In genomic region chr10:129415261-129416135, GRCh38 we compare ENCODE assay signal across 27 cellular contexts. TPM values are rescaled to one million over a fixed set of nuclear protein-coding genes. Genes with fewer than 3 reads are reported as not detected.
A peak's percentile ranks its signal among the peaks of the same experiment; 100 is the strongest.
DNase-seq lines count a peak whose midpoint lies in the region; ATAC-seq, FAIRE-seq and TF ChIP-seq lines count a peak whose summit lies in the region.
"Had no signal": no experiment of that assay in that cellular context is flagged by ENCODE, and none has a peak within 500 bp of the region (broad histone marks: within the 10 kb centered on the region; RNA-seq: fewer than 3 reads in every experiment).

No MANE protein-coding gene starts in this region.

- ATAC-seq in left colon, result no peak
- ATAC-seq: A549; CD8-positive, alpha-beta T cell; GM23338; PC-3 had no signal

- H3K27ac ChIP-seq in BLaER1 treated with 17β-estradiol and CSF1 and Interleukin-3, amounts not matched to agents 10 nM and 100 nM, result no peak overlapping the region
- H3K27ac ChIP-seq: A549, C4-2B had no signal

- H3K4me1 ChIP-seq in BLaER1 treated with 17β-estradiol and CSF1 and Interleukin-3, amounts not matched to agents 10 nM and 100 nM, result peaks cover 4 to 29% (median 17%) of the 10 kb centered on the region in 10 experiments; a peak in 15 of 20 replicates
- H3K4me1 ChIP-seq: A549, Caco-2, HAP-1 had no signal

- H3K27me3 ChIP-seq in BLaER1 treated with 17β-estradiol and CSF1 and Interleukin-3, amounts not matched to agents 10 nM and 100 nM, result no peaks in the 10 kb centered on the region
- H3K27me3 ChIP-seq in bronchial epithelial cell (ENCODE audit: control insufficient read depth, insufficient read depth, low read length), result no peaks in the 10 kb centered on the region
- H3K27me3 ChIP-seq: MG63 had no signal

- H3K9me3 ChIP-seq in BLaER1 treated with 17β-estradiol and CSF1 and Interleukin-3, amounts not matched to agents 10 nM and 100 nM (replicated peaks in 1 of 11), result no peaks in the 10 kb centered on the region
- H3K9me3 ChIP-seq: A549, Caco-2, HAP-1, MG63 had no signal

- H3K4me1 Mint-ChIP-seq in osteocyte (ENCODE audit: unreplicated experiment), result no peaks in the 10 kb centered on the region

- peak; percentile 23 for FAIRE-seq in bronchial epithelial cell (lab: Jason Lieb, UNC)
- FAIRE-seq: A549, G401.6 had no signal

- TF ChIP-seq CTCF in bronchial epithelial cell (IDR thresholded peaks at IDR 0.05; ENCODE audit: insufficient read depth, low read length, severe bottlenecking) (no peak), osteocyte (IDR thresholded peaks at IDR 0.05) (no peak)

- no peaks in the 10 kb centered on the region for H3K9me3 Mint-ChIP-seq in osteocyte (ENCODE audit: unreplicated experiment)
- H3K9me3 Mint-ChIP-seq: CD8-positive, alpha-beta T cell; GM23338 had no signal

- intact Hi-C loops in left colon (cut with DNase I, micrococcal nuclease), result no loop called here

- no peak overlapping the region for H3K4me3 Mint-ChIP-seq in osteocyte (ENCODE audit: unreplicated experiment)
- H3K4me3 Mint-ChIP-seq: CD8-positive, alpha-beta T cell; GM23338 had no signal

- H3K9ac ChIP-seq in BLaER1 treated with 17β-estradiol and CSF1 and Interleukin-3, amounts not matched to agents 10 nM and 100 nM, result no peak overlapping the region

- DNase-seq in bronchial epithelial cell (ENCODE audit: low read depth), result no peak
- peak; percentile 76 for DNase-seq in left kidney (ENCODE audit: low read depth, low spot score)
- DNase-seq in osteocyte (ENCODE audit: extremely low spot score, unreplicated experiment), result peak; percentile 46
- DNase-seq in left colon, result no peak
- no peak for DNase-seq in cerebellar cortex (ENCODE audit: low spot score)
- no peak for DNase-seq in amygdala (lab: John Stamatoyannopoulos, UW)
- DNase-seq in ureter (ENCODE audit: low spot score), result no peak
- DNase-seq: AML-193; Caco-2; CD8-positive, alpha-beta T cell; KG1; MG63; NCI-H1105 treated with DMSO at 0.1 percent for 48 hours; NCI-H146; NCI-H1930; NCI-H2107; NCI-H446 treated with DMSO at 0.1 percent for 48 hours; NCI-H526; NCI-H82; NK-92 treated with Interleukin-12 subunit alpha and Interleukin-12 subunit beta, amount 100 ng/mL, for 24 hours; PC-3 had no signal

- H3K36me3 Mint-ChIP-seq in osteocyte (ENCODE audit: unreplicated experiment), result no peaks in the 10 kb centered on the region
- H3K36me3 Mint-ChIP-seq: CD8-positive, alpha-beta T cell had no signal

- no peak overlapping the region for H3K4me3 ChIP-seq in BLaER1 treated with 17β-estradiol and CSF1 and Interleukin-3, amounts not matched to agents 10 nM and 100 nM
- no peak overlapping the region for H3K4me3 ChIP-seq in bronchial epithelial cell (ENCODE audit: low read depth, low read length)
- H3K4me3 ChIP-seq: A549, GM23338, HAP-1, MG63 had no signal

- H3K27ac Mint-ChIP-seq in osteocyte (ENCODE audit: unreplicated experiment), result no peak overlapping the region
- H3K27ac Mint-ChIP-seq: CD8-positive, alpha-beta T cell; GM23338 had no signal

- no peaks in the 10 kb centered on the region for H3K36me3 ChIP-seq in BLaER1 treated with 17β-estradiol and CSF1 and Interleukin-3, amounts not matched to agents 10 nM and 100 nM
- no peaks in the 10 kb centered on the region for H3K36me3 ChIP-seq in bronchial epithelial cell (ENCODE audit: control insufficient read depth, insufficient read depth, low read length)
- H3K36me3 ChIP-seq: HAP-1, MG63 had no signal

- H3K4me2 ChIP-seq in BLaER1 treated with 17β-estradiol and CSF1 and Interleukin-3, amounts not matched to agents 10 nM and 100 nM, result peak overlapping the region in 6 of 11 experiments; percentile 4 to 53 (median 47); a peak in 9 of 22 replicates
- H3K4me2 ChIP-seq: A549, GM23338 had no signal

- no peaks in the 10 kb centered on the region for H3K27me3 Mint-ChIP-seq in osteocyte (ENCODE audit: unreplicated experiment)

- no peaks in the 10 kb centered on the region for H4K20me1 ChIP-seq in BLaER1 treated with 17β-estradiol and CSF1 and Interleukin-3, amounts not matched to agents 10 nM and 100 nM

RNA-seq across cellular contexts. Expression of gene MGMT, which starts 51.5 kb away (rescaled TPM):
- total RNA-seq in bronchial epithelial cell (19.3 and 19.7 TPM in 2 replicates), osteocyte (17.0 and 20.8 TPM in 2 replicates), left colon (10 to 100 TPM; 15.3 to 16.1 TPM), ureter (38.6 TPM)

Comparison
In these comparisons a context has a peak if more than half of its experiments do, and no peak if none do; other contexts are left out.
1. DNase-seq: peak in left kidney (single experiment) and osteocyte (single experiment); none in bronchial epithelial cell (single experiment), left colon (0 of 2), cerebellar cortex (single experiment), amygdala (0 of 56) and ureter (single experiment).